8 cellular contexts compared by ENCODE assay signal in genomic region chr3:141878812-141879211, GRCh38. TPM values are rescaled to one million over a fixed set of nuclear protein-coding genes. Genes with fewer than 3 reads are reported as not detected.
A peak's percentile ranks its signal among the peaks of the same experiment; 100 is the strongest.
DNase-seq lines count a peak whose midpoint lies in the region; ATAC-seq and TF ChIP-seq lines count a peak whose summit lies in the region.

No MANE protein-coding gene starts in this region.

- H3K27me3 Mint-ChIP-seq in CD4-positive, alpha-beta memory T cell: peaks cover 0 to 1% of the 10 kb centered on the region in 2 donors
- H3K27me3 Mint-ChIP-seq in activated naive CD8-positive, alpha-beta T cell treated with anti-CD3 and anti-CD28 coated beads, Interleukin-2, amount 50 U/mL, for 24 hours: no peaks in the 10 kb centered on the region
- no peaks in the 10 kb centered on the region for H3K27me3 Mint-ChIP-seq in T-helper 17 cell

- DNase-seq in CD4-positive, alpha-beta memory T cell: no peak
- DNase-seq in HL-60 (ENCODE audit: low read depth in 1 of 2, low spot score in 1 of 2): no peak
- DNase-seq in activated naive CD8-positive, alpha-beta T cell treated with anti-CD3 and anti-CD28 coated beads, Interleukin-2, amount 50 U/mL, for 24 hours: no peak
- DNase-seq in kidney tubule cell (ENCODE audit: low spot score): peak; percentile 9
- no peak for DNase-seq in upper lobe of left lung
- DNase-seq in T-helper 17 cell: no peak

- no peak for TF ChIP-seq POLR2A in upper lobe of left lung (IDR thresholded peaks at IDR 0.05)

- H3K9me3 ChIP-seq in CD4-positive, alpha-beta memory T cell (ENCODE audit: control insufficient read depth in 1 of 2, low read length in 2 of 2): no peaks in the 10 kb centered on the region
- no peaks in the 10 kb centered on the region for H3K9me3 ChIP-seq in upper lobe of left lung
- H3K9me3 ChIP-seq in T-helper 17 cell (ENCODE audit: control insufficient read depth, low read length, poor library complexity, severe bottlenecking): no peaks in the 10 kb centered on the region

- TF ChIP-seq EP300 in upper lobe of left lung (IDR thresholded peaks at IDR 0.05): no peak

- TF ChIP-seq CTCF in HL-60 (IDR thresholded peaks at IDR 0.05; ENCODE audit: insufficient read depth, low read length): no peak
- no peak for TF ChIP-seq CTCF in upper lobe of left lung (IDR thresholded peaks at IDR 0.05)

- POLR2A ChIA-PET in CD4-positive, alpha-beta memory T cell (lab: Charles Lee; ENCODE audit: partially characterized antibody): interaction anchor here (0.6 to 5.8 kb wide), 4 partner anchors 15 to 140 kb away, joined by 3 to 87 read pairs (median 44); partner anchors contain the start of gene RNF7

- no peaks in the 10 kb centered on the region for H3K27me3 ChIP-seq in CD4-positive, alpha-beta memory T cell (ENCODE audit: insufficient read depth, low read length)
- H3K27me3 ChIP-seq in HL-60 (ENCODE audit: insufficient read depth, poor library complexity, severe bottlenecking) (no peaks in the 10 kb centered on the region), upper lobe of left lung (no peaks in the 10 kb centered on the region)

- H3K4me3 ChIP-seq in CD4-positive, alpha-beta memory T cell (ENCODE audit: low read length in 2 of 2): no peak overlapping the region
- H3K4me3 ChIP-seq in HL-60 (replicated peaks; ENCODE audit: insufficient read depth, low read length) (peak overlapping the region; percentile 74), upper lobe of left lung (peak overlapping the region in 2 of 4 donors; percentile 90 to 95)

- peaks cover 32 to 57% (median 44%) of the 10 kb centered on the region in 4 donors for H3K4me1 Mint-ChIP-seq in CD4-positive, alpha-beta memory T cell
- H3K4me1 Mint-ChIP-seq in activated naive CD8-positive, alpha-beta T cell treated with anti-CD3 and anti-CD28 coated beads, Interleukin-2, amount 50 U/mL, for 24 hours: peaks cover 49% of the 10 kb centered on the region
- peaks cover 30% of the 10 kb centered on the region for H3K4me1 Mint-ChIP-seq in T-helper 17 cell

- peaks cover 3 to 8% of the 10 kb centered on the region in 2 donors for H3K36me3 Mint-ChIP-seq in CD4-positive, alpha-beta memory T cell
- H3K36me3 Mint-ChIP-seq in activated naive CD8-positive, alpha-beta T cell treated with anti-CD3 and anti-CD28 coated beads, Interleukin-2, amount 50 U/mL, for 24 hours (ENCODE audit: low read depth): peaks cover 55% of the 10 kb centered on the region
- peaks cover 2% of the 10 kb centered on the region for H3K36me3 Mint-ChIP-seq in T-helper 17 cell (ENCODE audit: low read depth)

- peak overlapping the region in 4 of 7 donors; percentile 29 to 88 (median 40) for H3K27ac Mint-ChIP-seq in CD4-positive, alpha-beta memory T cell
- peak overlapping the region; percentile 4 for H3K27ac Mint-ChIP-seq in activated naive CD8-positive, alpha-beta T cell treated with anti-CD3 and anti-CD28 coated beads, Interleukin-2, amount 50 U/mL, for 24 hours
- no peak overlapping the region for H3K27ac Mint-ChIP-seq in T-helper 17 cell

- 63 to 79% methylated on average over 2 of the region's 2 CpGs for WGBS in upper lobe of left lung, 2 donors

- H3K36me3 ChIP-seq in CD4-positive, alpha-beta memory T cell (ENCODE audit: insufficient read depth, low read length): no peaks in the 10 kb centered on the region
- H3K36me3 ChIP-seq in upper lobe of left lung: peaks cover 0 to 7% (median 0%) of the 10 kb centered on the region in 4 donors

- no peak overlapping the region for H3K27ac ChIP-seq in CD4-positive, alpha-beta memory T cell (ENCODE audit: low read depth, low read length)
- no peak overlapping the region for H3K27ac ChIP-seq in HL-60 (replicated peaks)
- peak overlapping the region in 1 of 4 donors; percentile 100 for H3K27ac ChIP-seq in upper lobe of left lung

- intact Hi-C loops in CD4-positive, alpha-beta memory T cell (cut with micrococcal nuclease): loop anchor here (5.0 to 10.0 kb wide), 3 partner anchors 467 to 1123 kb away; partner anchors contain the start of genes ATR and U2SURP

- H3K4me3 Mint-ChIP-seq in CD4-positive, alpha-beta memory T cell: peak overlapping the region in 6 of 8 donors; percentile 18 to 92 (median 88)
- H3K4me3 Mint-ChIP-seq in activated naive CD8-positive, alpha-beta T cell treated with anti-CD3 and anti-CD28 coated beads, Interleukin-2, amount 50 U/mL, for 24 hours: peak overlapping the region; percentile 89
- H3K4me3 Mint-ChIP-seq in T-helper 17 cell: no peak overlapping the region

- H3K4me1 ChIP-seq in CD4-positive, alpha-beta memory T cell (ENCODE audit: insufficient read depth, low read length): peaks cover 37% of the 10 kb centered on the region
- H3K4me1 ChIP-seq in upper lobe of left lung: peaks cover 18 to 48% (median 28%) of the 10 kb centered on the region in 4 donors

- no peaks in the 10 kb centered on the region for H3K9me3 Mint-ChIP-seq in CD4-positive, alpha-beta memory T cell
- no peaks in the 10 kb centered on the region for H3K9me3 Mint-ChIP-seq in activated naive CD8-positive, alpha-beta T cell treated with anti-CD3 and anti-CD28 coated beads, Interleukin-2, amount 50 U/mL, for 24 hours

- no peak for ATAC-seq in activated naive CD8-positive, alpha-beta T cell treated with anti-CD3 and anti-CD28 coated beads, Interleukin-2, amount 50 U/mL, for 24 hours
- ATAC-seq in upper lobe of left lung (ENCODE audit: low FRiP score in 2 of 2) (no peak), GM21723 (IDR thresholded peaks at IDR 0.05; ENCODE audit: unreplicated experiment) (no peak), T-helper 17 cell (no peak), HG02610 (IDR thresholded peaks at IDR 0.05; ENCODE audit: unreplicated experiment) (no peak)

- CTCF ChIA-PET in CD4-positive, alpha-beta memory T cell (lab: Charles Lee; ENCODE audit: partially characterized antibody): interaction anchor here (1.4 to 3.1 kb wide), 3 partner anchors 35 to 647 kb away, joined by 3 to 13 read pairs (median 8); partner anchors contain the start of gene PXYLP1

RNA-seq across cellular contexts. Expression of gene ATP1B3, which starts 2.4 kb away (rescaled TPM):
- 10 to 100 TPM; 28.3 to 31.3 TPM for total RNA-seq in CD4-positive, alpha-beta memory T cell
- 100 to 1,000 TPM; 114 to 132 TPM for polyA plus RNA-seq in CD4-positive, alpha-beta memory T cell
- total RNA-seq in upper lobe of left lung (100 to 1,000 TPM in 2 of 6 donors, 10 to 100 TPM in 4; 68.8 to 309 (median 92.2) TPM), T-helper 17 cell (10 to 100 TPM; 37.3 to 70.4 TPM)
